Comparison of ENCODE assay signal across 34 cellular contexts in the genomic region with DNA sequence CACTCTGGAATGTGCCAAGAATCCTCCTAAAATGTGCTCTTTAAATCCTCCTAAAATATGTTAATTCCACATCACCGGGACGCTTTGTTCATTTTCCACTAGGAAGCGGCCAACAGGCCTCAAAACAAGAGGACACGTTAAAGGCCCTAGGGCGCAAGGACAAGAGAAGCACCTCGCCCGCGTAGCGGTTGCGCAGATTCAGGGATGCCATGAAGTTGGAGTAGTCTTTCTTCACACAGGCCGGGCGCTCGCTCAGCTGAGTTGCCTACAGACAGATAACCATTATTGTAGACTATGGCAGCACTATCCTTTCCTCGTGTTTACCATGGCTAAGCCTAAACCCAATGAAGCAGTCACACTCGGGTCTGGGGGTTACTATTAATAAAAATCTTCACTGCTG. TPM values are rescaled to one million over a fixed set of nuclear protein-coding genes. Genes with fewer than 3 reads are reported as not detected.
"Had no signal": no experiment of that assay in that cellular context is flagged by ENCODE, and none has a peak within 500 bp of the region (broad histone marks: within the 10 kb centered on the region; RNA-seq: fewer than 3 reads in every experiment).

No MANE protein-coding gene starts in this region.

- H3K79me2 ChIP-seq: hepatocyte, parathyroid adenoma had no signal

- H3K9me3 Mint-ChIP-seq: naive thymus-derived CD4-positive, alpha-beta T cell; type B pancreatic cell had no signal

- H3K4me1 Mint-ChIP-seq: nephron, neural progenitor cell had no signal

- H3K27me3 Mint-ChIP-seq: dendritic cell treated with granulocyte-macrophage colony-stimulating factor and Interleukin-4, amounts not matched to agents 40 ng/mL and 50 ng/mL, for 4 days; naive thymus-derived CD4-positive, alpha-beta T cell; type B pancreatic cell had no signal

- H3K4me3 ChIP-seq: colonic mucosa, esophagus muscularis mucosa, gastroesophageal sphincter, heart left ventricle, hepatocyte, left lung, neural progenitor cell, prostate gland, right atrium auricular region, smooth muscle cell, suprapubic skin, thyroid gland had no signal

- ATAC-seq: foreskin keratinocyte; gastroesophageal sphincter; heart left ventricle; left cardiac atrium; left lung; naive thymus-derived CD4-positive, alpha-beta T cell; sciatic nerve had no signal

- H3K27ac ChIP-seq: colonic mucosa, esophagus muscularis mucosa, foreskin keratinocyte, gastroesophageal sphincter, heart left ventricle, hepatocyte, left lung, neural progenitor cell, parathyroid adenoma, prostate gland, right atrium auricular region, suprapubic skin, thyroid gland had no signal

- H2AFZ ChIP-seq: hepatocyte, neural progenitor cell, parathyroid adenoma had no signal

- DNase-seq: colonic mucosa; effector memory CD4-positive, alpha-beta T cell; foreskin keratinocyte; kidney; left cardiac atrium; mesenchymal stem cell; midbrain; naive thymus-derived CD4-positive, alpha-beta T cell; stimulated activated CD4-positive, alpha-beta T cell treated with anti-CD3 and anti-CD28 coated beads, Interleukin-12 subunit alpha, Interleukin-12 subunit beta, amount 100 ng/mL, for 4 hours; stimulated activated CD4-positive, alpha-beta T cell treated with anti-CD3 and anti-CD28 coated beads, Interleukin-1b, Interleukin-23, amount 100 ng/mL, for 48 hours; stimulated activated CD4-positive, alpha-beta T cell treated with anti-CD3 and anti-CD28 coated beads, Interleukin-4, amount 100 ng/mL, for 1 hour; stimulated activated CD8-positive, alpha-beta memory T cell treated with anti-CD3 and anti-CD28 coated beads, Interleukin-4, amount 100 ng/mL, for 48 hours; stimulated activated naive CD4-positive, alpha-beta T cell treated with Interleukin-2 at 50 U/mL for 16 hours; thyroid gland had no signal

- H3K9ac ChIP-seq: neural progenitor cell, parathyroid adenoma had no signal

- H3K36me3 ChIP-seq: prostate gland had no signal

- H3K4me2 ChIP-seq: hepatocyte, neural progenitor cell, smooth muscle cell had no signal

- H3K9me3 ChIP-seq: colonic mucosa, esophagus muscularis mucosa, gastroesophageal sphincter, left lung, prostate gland, right atrium auricular region, suprapubic skin, thyroid gland had no signal

- H3K27ac Mint-ChIP-seq: nephron, neural progenitor cell, type B pancreatic cell had no signal

- H3K27me3 ChIP-seq: colonic mucosa, esophagus muscularis mucosa, foreskin keratinocyte, gastroesophageal sphincter, heart left ventricle, hepatocyte, left lung, neural progenitor cell, right atrium auricular region, suprapubic skin, thyroid gland had no signal

- H3K4me3 Mint-ChIP-seq: dendritic cell treated with granulocyte-macrophage colony-stimulating factor and Interleukin-4, amounts not matched to agents 40 ng/mL and 50 ng/mL, for 4 days; naive thymus-derived CD4-positive, alpha-beta T cell; nephron; neural progenitor cell; type B pancreatic cell had no signal

- H3K4me1 ChIP-seq: colonic mucosa, foreskin keratinocyte, neural progenitor cell, parathyroid adenoma had no signal

RNA-seq across cellular contexts. Expression of a gene that starts 29.5 kb away (rescaled TPM):
- total RNA-seq: chondrocyte; epithelial cell of proximal tubule; fibroblast of lung; foreskin keratinocyte; kidney; lower leg skin; naive thymus-derived CD4-positive, alpha-beta T cell; osteoblast; prostate gland; smooth muscle cell had no signal
- polyA plus RNA-seq: foreskin keratinocyte had no signal
